Comparison of ENCODE assay signal across 8 cellular contexts in genomic region chr19:16198363-16198636, GRCh38. TPM values are rescaled to one million over a fixed set of nuclear protein-coding genes. Genes with fewer than 3 reads are reported as not detected.
DNase-seq lines count a peak whose midpoint lies in the region; ATAC-seq, FAIRE-seq and TF ChIP-seq lines count a peak whose summit lies in the region.

No MANE protein-coding gene starts in this region.

- ATAC-seq in HG03460 (IDR thresholded peaks at IDR 0.05; ENCODE audit: unreplicated experiment): peak; percentile 4

- no peak for FAIRE-seq in bronchial epithelial cell (lab: Jason Lieb, UNC)

- DNase-seq in CD8-positive, alpha-beta memory T cell: no peak
- no peak for DNase-seq in bronchial epithelial cell (ENCODE audit: low read depth)
- no peak for DNase-seq in mesothelial cell of epicardium (ENCODE audit: low spot score in 2 of 2, unreplicated experiment in 2 of 2)
- no peak for DNase-seq in NCI-H2227 (lab: John Stamatoyannopoulos, UW; ENCODE audit: unreplicated experiment)
- DNase-seq in A172 (ENCODE audit: low spot score): no peak
- DNase-seq in NCI-H2081 (lab: John Stamatoyannopoulos, UW): no peak
- DNase-seq in NCI-H1436 (lab: John Stamatoyannopoulos, UW): no peak

- TF ChIP-seq CTCF in bronchial epithelial cell (IDR thresholded peaks at IDR 0.05; ENCODE audit: insufficient read depth, low read length, severe bottlenecking) (no peak), mesothelial cell of epicardium (IDR thresholded peaks at IDR 0.05; ENCODE audit: unreplicated experiment) (no peak)

- CTCF ChIA-PET in CD8-positive, alpha-beta memory T cell (lab: Charles Lee): no interaction called here

- H3K4me3 Mint-ChIP-seq in CD8-positive, alpha-beta memory T cell: peak overlapping the region; percentile 71 to 94 (median 83)
- peak overlapping the region; percentile 70 for H3K4me3 Mint-ChIP-seq in mesothelial cell of epicardium

- H3K9me3 ChIP-seq in CD8-positive, alpha-beta memory T cell (ENCODE audit: low read length): no peaks in the 10 kb centered on the region

- peaks cover 3% of the 10 kb centered on the region for H3K36me3 ChIP-seq in CD8-positive, alpha-beta memory T cell (ENCODE audit: insufficient read depth, low read length)
- H3K36me3 ChIP-seq in bronchial epithelial cell (ENCODE audit: control insufficient read depth, insufficient read depth, low read length): peaks cover 10% of the 10 kb centered on the region

- peak overlapping the region; percentile 38 to 95 (median 90) for H3K27ac Mint-ChIP-seq in CD8-positive, alpha-beta memory T cell
- H3K27ac Mint-ChIP-seq in mesothelial cell of epicardium: peak overlapping the region; percentile 47

- H3K9me3 Mint-ChIP-seq in CD8-positive, alpha-beta memory T cell: no peaks in the 10 kb centered on the region
- no peaks in the 10 kb centered on the region for H3K9me3 Mint-ChIP-seq in mesothelial cell of epicardium

- H3K27me3 ChIP-seq in CD8-positive, alpha-beta memory T cell (ENCODE audit: insufficient read depth, low read length, poor library complexity, severe bottlenecking): no peaks in the 10 kb centered on the region
- H3K27me3 ChIP-seq in bronchial epithelial cell (ENCODE audit: control insufficient read depth, insufficient read depth, low read length): no peaks in the 10 kb centered on the region

- H3K36me3 Mint-ChIP-seq in CD8-positive, alpha-beta memory T cell: peaks cover 0 to 41% (median 11%) of the 10 kb centered on the region in 3 donors
- H3K36me3 Mint-ChIP-seq in mesothelial cell of epicardium: peaks cover 16% of the 10 kb centered on the region

- H3K4me3 ChIP-seq in CD8-positive, alpha-beta memory T cell (ENCODE audit: low read length): peak overlapping the region; percentile 96
- H3K4me3 ChIP-seq in bronchial epithelial cell (ENCODE audit: low read depth, low read length): peak overlapping the region; percentile 99

- POLR2A ChIA-PET in CD8-positive, alpha-beta memory T cell (lab: Charles Lee): interaction anchor here (0.8 to 1.5 kb wide), 6 partner anchors 10 to 362 kb away, joined by 3 to 27 read pairs (median 4); partner anchors contain the start of genes FAM32A and KLF2

- H3K27me3 Mint-ChIP-seq in CD8-positive, alpha-beta memory T cell: no peaks in the 10 kb centered on the region
- no peaks in the 10 kb centered on the region for H3K27me3 Mint-ChIP-seq in mesothelial cell of epicardium (ENCODE audit: low read depth)

- peak overlapping the region; percentile 93 for H3K27ac ChIP-seq in CD8-positive, alpha-beta memory T cell (ENCODE audit: low read depth, low read length)

- peaks cover 31 to 52% (median 51%) of the 10 kb centered on the region in 3 donors for H3K4me1 Mint-ChIP-seq in CD8-positive, alpha-beta memory T cell
- peaks cover 15% of the 10 kb centered on the region for H3K4me1 Mint-ChIP-seq in mesothelial cell of epicardium

- peaks cover 23% of the 10 kb centered on the region for H3K4me1 ChIP-seq in CD8-positive, alpha-beta memory T cell (ENCODE audit: insufficient read depth, low read length)

RNA-seq across cellular contexts. Expression of gene AP1M1, which starts 0.6 kb away (rescaled TPM):
- total RNA-seq in CD8-positive, alpha-beta memory T cell: 100 to 1,000 TPM; 113 to 120 TPM
- 145 TPM for polyA plus RNA-seq in CD8-positive, alpha-beta memory T cell
- total RNA-seq in bronchial epithelial cell (20.5 and 23.4 TPM in 2 replicates), mesothelial cell of epicardium (48.4 to 53.9 TPM (median 49.4 TPM) in 3 replicates)
- total RNA-seq in A172 (2014; rRNA removed; shearing (Covaris generic)): 118 and 133 TPM in 2 replicates

RNA-seq across cellular contexts. Expression of gene FAM32A, which starts 13.1 kb away (rescaled TPM):
- total RNA-seq in CD8-positive, alpha-beta memory T cell: 10 to 100 TPM; 62.4 to 68.3 TPM
- 127 TPM for polyA plus RNA-seq in CD8-positive, alpha-beta memory T cell
- total RNA-seq in bronchial epithelial cell (80.9 and 82.9 TPM in 2 replicates), mesothelial cell of epicardium (88.1 to 90.3 TPM (median 88.9 TPM) in 3 replicates)
- 198 and 231 TPM in 2 replicates for total RNA-seq in A172 (2014; rRNA removed; shearing (Covaris generic))

RNA-seq across cellular contexts. Expression of gene CIB3, which starts 25.0 kb away (rescaled TPM):
- total RNA-seq in CD8-positive, alpha-beta memory T cell: not detected
- polyA plus RNA-seq in CD8-positive, alpha-beta memory T cell: not detected
- not detected in 2 replicates for total RNA-seq in bronchial epithelial cell
- total RNA-seq in mesothelial cell of epicardium: not detected in 3 replicates
- not detected in 2 replicates for total RNA-seq in A172 (2014; rRNA removed; shearing (Covaris generic))

RNA-seq across cellular contexts. Expression of gene HSH2D, which starts 54.8 kb away (rescaled TPM):
- 1 to 10 TPM; 8.6 to 9.3 TPM for total RNA-seq in CD8-positive, alpha-beta memory T cell
- 12.8 TPM for polyA plus RNA-seq in CD8-positive, alpha-beta memory T cell
- total RNA-seq in bronchial epithelial cell: 0.26 and 0.38 TPM in 2 replicates
- total RNA-seq in mesothelial cell of epicardium: 0.27 to 0.38 TPM (median 0.32 TPM) in 3 replicates
- total RNA-seq in A172 (2014; rRNA removed; shearing (Covaris generic)): not detected in 2 replicates
